Comparison of ENCODE assay signal across 19 cellular contexts in genomic region chr17:34176440-34176839, GRCh38.
DNase-seq lines count a peak whose midpoint lies in the region; ATAC-seq and TF ChIP-seq lines count a peak whose summit lies in the region.
"Had no signal": no experiment of that assay in that cellular context is flagged by ENCODE, and none has a peak within 500 bp of the region (broad histone marks: within the 10 kb centered on the region; RNA-seq: fewer than 3 reads in every experiment).

No MANE protein-coding gene starts in this region.

- H4K8ac ChIP-seq in H9 (replicated peaks; ENCODE audit: insufficient read length, low read depth, low read length): no peak overlapping the region

- no peaks in the 10 kb centered on the region for H3K9me2 ChIP-seq in neural cell (ENCODE audit: insufficient read depth, low read length)

- in situ Hi-C loops in G401 (cut with HindIII; ENCODE audit: low sequenced_read_pairs): no loop called here

- H3K9ac ChIP-seq in H9 (ENCODE audit: extremely low read depth, insufficient read length, low read length): no peak overlapping the region
- no peak overlapping the region for H3K9ac ChIP-seq in OCI-LY3 (ENCODE audit: low read length)
- peak overlapping the region; percentile 30 for H3K9ac ChIP-seq in neural cell (ENCODE audit: low read length)

- H4K20me1 ChIP-seq in H9 (ENCODE audit: control insufficient read depth, insufficient read depth, insufficient read length) (no peaks in the 10 kb centered on the region), OCI-LY3 (ENCODE audit: insufficient read depth, low read length) (no peaks in the 10 kb centered on the region), neural cell (ENCODE audit: insufficient read depth) (no peaks in the 10 kb centered on the region)
- H4K20me1 ChIP-seq: BLaER1 treated with 17β-estradiol and CSF1 and Interleukin-3, amounts not matched to agents 10 nM and 100 nM had no signal

- TF ChIP-seq EP300 in neural cell (conservative IDR thresholded peaks at IDR 0.05; ENCODE audit: poor library complexity, severe bottlenecking): no peak

- no peak overlapping the region for H3K4me3 Mint-ChIP-seq in H9
- H3K4me3 Mint-ChIP-seq: CD14-positive monocyte; CD4-positive, alpha-beta T cell; CD8-positive, alpha-beta memory T cell; GM23338 had no signal

- no peak overlapping the region for H2AK5ac ChIP-seq in H9 (ENCODE audit: insufficient read length, low read length)

- no peak overlapping the region for H2BK20ac ChIP-seq in H9 (ENCODE audit: low read depth, low read length, poor library complexity, severe bottlenecking)

- H3K36me3 ChIP-seq in OCI-LY3 (replicated peaks; ENCODE audit: low read depth, low read length) (no peaks in the 10 kb centered on the region), neural cell (ENCODE audit: insufficient read depth, low read length) (no peaks in the 10 kb centered on the region)
- H3K36me3 ChIP-seq: BE2C; BLaER1 treated with 17β-estradiol and CSF1 and Interleukin-3, amounts not matched to agents 10 nM and 100 nM; HAP-1 had no signal

- H3K27ac ChIP-seq in H9 (ENCODE audit: insufficient read length, low read depth, low read length) (no peak overlapping the region), OCI-LY3 (ENCODE audit: low read length) (no peak overlapping the region), neural cell (ENCODE audit: low read length) (peak overlapping the region; percentile 60)
- H3K27ac ChIP-seq: A549 had no signal

- no peak overlapping the region for H4K91ac ChIP-seq in H9 (ENCODE audit: insufficient read length, low read depth, low read length)

- no peak overlapping the region for H3K4me3 ChIP-seq in OCI-LY3 (ENCODE audit: low read length)
- peak overlapping the region; percentile 37 for H3K4me3 ChIP-seq in neural cell (ENCODE audit: low read length)
- H3K4me3 ChIP-seq: A549; BLaER1 treated with 17β-estradiol and CSF1 and Interleukin-3, amounts not matched to agents 10 nM and 100 nM; GM23338; HAP-1 had no signal

- no peak overlapping the region for H2BK120ac ChIP-seq in H9 (ENCODE audit: low read depth, low read length, poor library complexity, severe bottlenecking)

- peaks cover 2% of the 10 kb centered on the region for H3F3A ChIP-seq in neural cell (ENCODE audit: insufficient read depth, low read length, poor library complexity, severe bottlenecking)

- no peak for ATAC-seq in GM21576 (IDR thresholded peaks at IDR 0.05; ENCODE audit: unreplicated experiment)
- ATAC-seq in HG03439 (IDR thresholded peaks at IDR 0.05; ENCODE audit: unreplicated experiment): no peak
- ATAC-seq: A549, GM23338 had no signal

- no peaks in the 10 kb centered on the region for H3K79me1 ChIP-seq in H9 (ENCODE audit: insufficient read depth, low read depth, low read length, poor library complexity, severe bottlenecking)

- TF ChIP-seq RAD21 in neural cell (conservative IDR thresholded peaks at IDR 0.05): no peak

- no peak overlapping the region for H3K14ac ChIP-seq in H9 (ENCODE audit: insufficient read depth, low read length)

- no peak overlapping the region for H3K4ac ChIP-seq in H9 (ENCODE audit: low read depth, low read length)

- H3K27me3 ChIP-seq in H9 (ENCODE audit: insufficient read depth, low read length) (no peaks in the 10 kb centered on the region), OCI-LY3 (ENCODE audit: low read depth, low read length) (peaks cover 60% of the 10 kb centered on the region), neural cell (ENCODE audit: insufficient read depth, low read depth, low read length) (no peaks in the 10 kb centered on the region)
- H3K27me3 ChIP-seq: BLaER1 treated with 17β-estradiol and CSF1 and Interleukin-3, amounts not matched to agents 10 nM and 100 nM had no signal

- no CpG with 5 or more reads among the region's 2 CpGs for WGBS in H9 (ENCODE audit: extremely low coverage, insufficient read length, low lambda C conversion rate)

- no peak overlapping the region for H3T11ph ChIP-seq in H9 (ENCODE audit: low read length)

- peaks cover 0 to 9% (median 7%) of the 10 kb centered on the region in 3 experiments; a peak in 4 of 7 replicates for H3K36me3 Mint-ChIP-seq in H9 (ENCODE audit: insufficient read depth in 1 of 3, low read depth in 3 of 3)
- H3K36me3 Mint-ChIP-seq: CD8-positive, alpha-beta memory T cell had no signal

- H3K79me2 ChIP-seq in H9 (ENCODE audit: insufficient read depth, low read length) (no peaks in the 10 kb centered on the region), OCI-LY3 (ENCODE audit: low read length) (no peaks in the 10 kb centered on the region), neural cell (replicated peaks; ENCODE audit: insufficient read depth, low read length) (no peaks in the 10 kb centered on the region)

- TF ChIP-seq CTCF in H9 (conservative IDR thresholded peaks at IDR 0.05): no peak
- no peak for TF ChIP-seq CTCF in OCI-LY3 (IDR thresholded peaks at IDR 0.05; ENCODE audit: low read depth, low read length)
- no peak for TF ChIP-seq CTCF in neural cell (IDR thresholded peaks at IDR 0.05; ENCODE audit: poor library complexity, severe bottlenecking)

- no peaks in the 10 kb centered on the region for H3K23me2 ChIP-seq in H9 (ENCODE audit: insufficient read length, low read depth, low read length, poor library complexity, severe bottlenecking)

- DNase-seq in H9 (peak; percentile 13), G401 (ENCODE audit: low spot score) (no peak)
- DNase-seq: 8988T; ACHN; AML-193; BE2C; CD4-positive, alpha-beta T cell; CD8-positive, alpha-beta memory T cell; DMS 273 treated with DMSO at 0.1 percent for 48 hours; DMS79 had no signal

- H2BK12ac ChIP-seq in H9 (ENCODE audit: insufficient read length, low read depth, low read length): no peak overlapping the region

- peaks cover 24% of the 10 kb centered on the region in 2 experiments for H3K4me1 Mint-ChIP-seq in H9
- H3K4me1 Mint-ChIP-seq: CD8-positive, alpha-beta memory T cell had no signal

- no peak overlapping the region for H2BK15ac ChIP-seq in H9 (ENCODE audit: low read depth, low read length)

- H3K27ac Mint-ChIP-seq in H9: no peak overlapping the region
- H3K27ac Mint-ChIP-seq: CD4-positive, alpha-beta T cell; CD8-positive, alpha-beta memory T cell; GM23338 had no signal

- no peak overlapping the region for H4K5ac ChIP-seq in H9 (ENCODE audit: insufficient read length, low read depth, low read length)

- H3K4me1 ChIP-seq in H9 (ENCODE audit: insufficient read depth, low read length) (peaks cover 3% of the 10 kb centered on the region; the same call in 1 of the 2 replicates), OCI-LY3 (ENCODE audit: low read length) (peaks cover 10% of the 10 kb centered on the region)
- H3K4me1 ChIP-seq: A549, BE2C had no signal

- H3K9me3 ChIP-seq in H9 (ENCODE audit: control insufficient read depth, low read depth, low read length): no peaks in the 10 kb centered on the region
- H3K9me3 ChIP-seq in OCI-LY3 (ENCODE audit: insufficient read depth, low read length): no peaks in the 10 kb centered on the region
- no peaks in the 10 kb centered on the region for H3K9me3 ChIP-seq in neural cell (ENCODE audit: low read length)
- H3K9me3 ChIP-seq: BE2C, HAP-1 had no signal

- H3K4me2 ChIP-seq in H9 (ENCODE audit: insufficient read depth, insufficient read length, low read length): no peak overlapping the region
- peak overlapping the region; percentile 23; the same call in 1 of the 2 replicates for H3K4me2 ChIP-seq in OCI-LY3 (ENCODE audit: low read length)
- peak overlapping the region; percentile 17 for H3K4me2 ChIP-seq in neural cell (ENCODE audit: low read length)
- H3K4me2 ChIP-seq: A549, GM23338 had no signal

- H3K18ac ChIP-seq in H9 (ENCODE audit: insufficient read length, low read depth, low read length): no peak overlapping the region

- no peak overlapping the region for H3K56ac ChIP-seq in H9 (ENCODE audit: insufficient read length, low read depth, low read length)

- H3K27me3 Mint-ChIP-seq in H9 (ENCODE audit: low read depth): peaks cover 2% of the 10 kb centered on the region; the same call in 1 of the 2 replicates

- H3K23ac ChIP-seq in H9 (ENCODE audit: insufficient read length, low read depth, low read length): no peak overlapping the region

- no peak overlapping the region for H2BK5ac ChIP-seq in H9 (ENCODE audit: insufficient read length, low read length)

- H3K9me3 Mint-ChIP-seq in H9: peaks cover 9 to 12% of the 10 kb centered on the region in 2 experiments
- H3K9me3 Mint-ChIP-seq: CD4-positive, alpha-beta T cell had no signal

- no peak overlapping the region for H2AFZ ChIP-seq in H9 (ENCODE audit: low read length)
- H2AFZ ChIP-seq in OCI-LY3 (ENCODE audit: low read depth, low read length): no peak overlapping the region
- H2AFZ ChIP-seq in neural cell (ENCODE audit: low read depth, low read length): no peak overlapping the region
- H2AFZ ChIP-seq: GM23338 had no signal

TF ChIP-seq in neural cell, 6 proteins besides CTCF, POLR2A, EP300 and RAD21:
- peak; percentile 14 for TF ChIP-seq MXI1 (conservative IDR thresholded peaks at IDR 0.05; ENCODE audit: poor library complexity, severe bottlenecking)
- TF ChIP-seq POLR2AphosphoS5 (IDR thresholded peaks at IDR 0.05): peak; percentile 12
- no peak for TF ChIP-seq TAF1 (IDR thresholded peaks at IDR 0.05; ENCODE audit: low read depth)
- no peak for TF ChIP-seq SMC3 (conservative IDR thresholded peaks at IDR 0.05; ENCODE audit: poor library complexity)
- TF ChIP-seq, protein P1, sequence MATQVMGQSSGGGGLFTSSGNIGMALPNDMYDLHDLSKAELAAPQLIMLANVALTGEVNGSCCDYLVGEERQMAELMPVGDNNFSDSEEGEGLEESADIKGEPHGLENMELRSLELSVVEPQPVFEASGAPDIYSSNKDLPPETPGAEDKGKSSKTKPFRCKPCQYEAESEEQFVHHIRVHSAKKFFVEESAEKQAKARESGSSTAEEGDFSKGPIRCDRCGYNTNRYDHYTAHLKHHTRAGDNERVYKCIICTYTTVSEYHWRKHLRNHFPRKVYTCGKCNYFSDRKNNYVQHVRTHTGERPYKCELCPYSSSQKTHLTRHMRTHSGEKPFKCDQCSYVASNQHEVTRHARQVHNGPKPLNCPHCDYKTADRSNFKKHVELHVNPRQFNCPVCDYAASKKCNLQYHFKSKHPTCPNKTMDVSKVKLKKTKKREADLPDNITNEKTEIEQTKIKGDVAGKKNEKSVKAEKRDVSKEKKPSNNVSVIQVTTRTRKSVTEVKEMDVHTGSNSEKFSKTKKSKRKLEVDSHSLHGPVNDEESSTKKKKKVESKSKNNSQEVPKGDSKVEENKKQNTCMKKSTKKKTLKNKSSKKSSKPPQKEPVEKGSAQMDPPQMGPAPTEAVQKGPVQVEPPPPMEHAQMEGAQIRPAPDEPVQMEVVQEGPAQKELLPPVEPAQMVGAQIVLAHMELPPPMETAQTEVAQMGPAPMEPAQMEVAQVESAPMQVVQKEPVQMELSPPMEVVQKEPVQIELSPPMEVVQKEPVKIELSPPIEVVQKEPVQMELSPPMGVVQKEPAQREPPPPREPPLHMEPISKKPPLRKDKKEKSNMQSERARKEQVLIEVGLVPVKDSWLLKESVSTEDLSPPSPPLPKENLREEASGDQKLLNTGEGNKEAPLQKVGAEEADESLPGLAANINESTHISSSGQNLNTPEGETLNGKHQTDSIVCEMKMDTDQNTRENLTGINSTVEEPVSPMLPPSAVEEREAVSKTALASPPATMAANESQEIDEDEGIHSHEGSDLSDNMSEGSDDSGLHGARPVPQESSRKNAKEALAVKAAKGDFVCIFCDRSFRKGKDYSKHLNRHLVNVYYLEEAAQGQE (IDR thresholded peaks at IDR 0.05; ENCODE audit: borderline replicate concordance): peak; percentile 90
